ENCODE assay signal across 1 cellular context in the genomic region with DNA sequence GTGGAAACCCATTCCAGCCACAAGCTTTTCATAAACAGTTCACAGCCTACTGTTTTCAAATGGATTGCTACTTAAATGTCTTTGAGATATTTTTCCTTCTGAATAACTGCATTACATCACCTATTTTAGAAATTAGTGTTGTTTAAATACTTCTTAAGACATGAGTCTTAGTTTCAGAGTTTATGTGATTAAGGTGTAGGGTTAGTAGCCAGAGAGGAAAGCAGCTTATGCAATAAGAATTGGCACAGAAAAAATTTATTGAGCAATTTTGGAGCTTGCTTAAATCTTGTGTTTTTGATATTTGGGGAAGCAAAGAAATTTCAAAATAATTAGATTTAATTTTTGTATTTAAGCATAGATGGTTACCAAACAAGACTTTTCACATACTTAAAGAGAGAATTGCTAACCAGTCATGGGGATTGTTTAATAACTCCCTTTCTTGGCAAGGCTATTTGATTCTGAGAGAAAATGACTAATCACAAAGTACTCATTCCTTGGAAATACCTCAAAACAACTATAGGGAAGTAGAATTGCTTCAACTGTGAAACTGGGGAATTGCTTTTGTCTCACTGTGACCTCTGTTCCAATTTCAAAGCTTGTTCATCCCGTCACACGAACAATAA.
TF ChIP-seq lines count a peak whose summit lies in the region.

No MANE protein-coding gene starts in this region.

TF ChIP-seq in IMR-90, 13 proteins besides CTCF, POLR2A, EP300 and RAD21 (continued from another document):
- TF ChIP-seq MAZ (IDR thresholded peaks at IDR 0.05; ENCODE audit: borderline replicate concordance, low read depth, low read length) (no peak), NFE2L2 (IDR thresholded peaks at IDR 0.05; ENCODE audit: low read depth, low read length) (no peak), CEBPB (IDR thresholded peaks at IDR 0.05; ENCODE audit: low read depth, low read length) (no peak)
TF ChIP-seq in IMR-90: peak in this region for 0.
